ENCODE assay signal across 8 cellular contexts in genomic region chr19:3699741-3700241, GRCh38. TPM values are rescaled to one million over a fixed set of nuclear protein-coding genes. Genes with fewer than 3 reads are reported as not detected.
DNase-seq lines count a peak whose midpoint lies in the region; ATAC-seq and TF ChIP-seq lines count a peak whose summit lies in the region.

No MANE protein-coding gene starts in this region.

- H3K36me3 Mint-ChIP-seq in activated CD4-positive, alpha-beta T cell treated with anti-CD3 and anti-CD28 coated beads for 36 hours (ENCODE audit: low read depth) = no peaks in the 10 kb centered on the region
- H3K36me3 Mint-ChIP-seq in brain (peaks cover 6% of the 10 kb centered on the region), mesothelial cell of epicardium (no peaks in the 10 kb centered on the region)

- POLR2A ChIA-PET in activated CD4-positive, alpha-beta T cell treated with anti-CD3 and anti-CD28 coated beads for 36 hours (lab: Charles Lee) = interaction anchor here (0.6 kb wide), 1 partner anchor 28 kb away, joined by 3 read pairs; no protein-coding TSS in a partner anchor

- TF ChIP-seq CTCF in brain (conservative IDR thresholded peaks at IDR 0.05) (no peak), mesothelial cell of epicardium (IDR thresholded peaks at IDR 0.05; ENCODE audit: unreplicated experiment) (no peak)

- H3K4me1 Mint-ChIP-seq in activated CD4-positive, alpha-beta T cell treated with anti-CD3 and anti-CD28 coated beads for 36 hours = peaks cover 17% of the 10 kb centered on the region
- peaks cover 21% of the 10 kb centered on the region for H3K4me1 Mint-ChIP-seq in brain
- peaks cover 15% of the 10 kb centered on the region for H3K4me1 Mint-ChIP-seq in mesothelial cell of epicardium

- H3K9me3 Mint-ChIP-seq in activated CD4-positive, alpha-beta T cell treated with anti-CD3 and anti-CD28 coated beads for 36 hours (ENCODE audit: low read depth) = no peaks in the 10 kb centered on the region
- no peaks in the 10 kb centered on the region for H3K9me3 Mint-ChIP-seq in brain
- no peaks in the 10 kb centered on the region for H3K9me3 Mint-ChIP-seq in mesothelial cell of epicardium

- CTCF ChIA-PET in activated CD4-positive, alpha-beta T cell treated with anti-CD3 and anti-CD28 coated beads for 36 hours (lab: Charles Lee) = interaction anchor here (0.6 to 2.6 kb wide), 9 partner anchors 9 to 33 kb away, joined by 3 to 18 read pairs (median 5); no protein-coding TSS in a partner anchor

- ATAC-seq in activated CD4-positive, alpha-beta T cell treated with anti-CD3 and anti-CD28 coated beads for 36 hours = peak; percentile 15
- ATAC-seq in HG03565 (IDR thresholded peaks at IDR 0.05; ENCODE audit: unreplicated experiment) = peak; percentile 11

- intact Hi-C loops in activated CD4-positive, alpha-beta T cell treated with anti-CD3 and anti-CD28 coated beads for 36 hours (cut with DNase I, micrococcal nuclease) = loop anchor here (1.0 to 2.0 kb wide), 7 partner anchors 28 to 939 kb away; partner anchors contain the start of genes HMG20B (in 1 of the 2), MFSD12 (in 1 of the 2) and TNFAIP8L1 (in 1 of the 2)

- H3K4me3 Mint-ChIP-seq in activated CD4-positive, alpha-beta T cell treated with anti-CD3 and anti-CD28 coated beads for 36 hours = peak overlapping the region; percentile 87
- H3K4me3 Mint-ChIP-seq in brain = peak overlapping the region; percentile 88 to 93 (median 93)
- peak overlapping the region; percentile 83 for H3K4me3 Mint-ChIP-seq in mesothelial cell of epicardium

- H3K27me3 Mint-ChIP-seq in activated CD4-positive, alpha-beta T cell treated with anti-CD3 and anti-CD28 coated beads for 36 hours = no peaks in the 10 kb centered on the region
- H3K27me3 Mint-ChIP-seq in brain (peaks cover 5% of the 10 kb centered on the region), mesothelial cell of epicardium (ENCODE audit: low read depth) (no peaks in the 10 kb centered on the region)

- DNase-seq in activated CD4-positive, alpha-beta T cell treated with anti-CD3 and anti-CD28 coated beads for 36 hours = no peak
- DNase-seq in activated CD4-positive, alpha-beta T cell treated with anti-CD3 and anti-CD28 coated beads for 48 hours = no peak
- peak in 1 of 2 experiments; percentile 51 for DNase-seq in mesothelial cell of epicardium (ENCODE audit: low spot score in 2 of 2, unreplicated experiment in 2 of 2)
- DNase-seq in SKM-1 (lab: John Stamatoyannopoulos, UW; ENCODE audit: unreplicated experiment) = no peak
- DNase-seq in NCI-H2029 (lab: John Stamatoyannopoulos, UW) = no peak
- no peak for DNase-seq in NCI-H345 treated with DMSO at 0.1 percent for 48 hours (lab: John Stamatoyannopoulos, UW; ENCODE audit: unreplicated experiment)

- peak overlapping the region; percentile 80 for H3K27ac Mint-ChIP-seq in activated CD4-positive, alpha-beta T cell treated with anti-CD3 and anti-CD28 coated beads for 36 hours
- peak overlapping the region; percentile 71 to 90 (median 89) for H3K27ac Mint-ChIP-seq in brain
- H3K27ac Mint-ChIP-seq in mesothelial cell of epicardium = peak overlapping the region; percentile 82

RNA-seq across cellular contexts. Expression of gene PIP5K1C, which starts 0.5 kb away (rescaled TPM):
- 10 to 100 TPM; 14.6 to 15.3 TPM for total RNA-seq in activated CD4-positive, alpha-beta T cell treated with anti-CD3 and anti-CD28 coated beads for 36 hours
- 51.0 TPM for polyA plus RNA-seq in brain (ENCODE audit: insufficient read depth, low read depth, low replicate concordance)
- total RNA-seq in mesothelial cell of epicardium = 43.9 to 47.1 TPM (median 45.7 TPM) in 3 replicates

RNA-seq across cellular contexts. Expression of gene TJP3, which starts 8.4 kb away (rescaled TPM):
- total RNA-seq in activated CD4-positive, alpha-beta T cell treated with anti-CD3 and anti-CD28 coated beads for 36 hours = 1 to 10 TPM; 1.0 to 2.7 TPM
- polyA plus RNA-seq in brain (ENCODE audit: insufficient read depth, low read depth, low replicate concordance) = 3.8 TPM
- total RNA-seq in mesothelial cell of epicardium = 20.0 to 21.7 TPM (median 20.1 TPM) in 3 replicates
